ENCODE assay signal across 12 cellular contexts in genomic region chr1:53062731-53063591, GRCh38. TPM values are rescaled to one million over a fixed set of nuclear protein-coding genes. Genes with fewer than 3 reads are reported as not detected.
DNase-seq lines count a peak whose midpoint lies in the region; ATAC-seq, FAIRE-seq and TF ChIP-seq lines count a peak whose summit lies in the region.
"Had no signal": no experiment of that assay in that cellular context is flagged by ENCODE, and none has a peak within 500 bp of the region (broad histone marks: within the 10 kb centered on the region; RNA-seq: fewer than 3 reads in every experiment).

No MANE protein-coding gene starts in this region.

- FAIRE-seq in astrocyte (lab: Jason Lieb, UNC), result no peak
- FAIRE-seq: GM18507 had no signal

- no peaks in the 10 kb centered on the region for H3K9me3 Mint-ChIP-seq in astrocyte (ENCODE audit: unreplicated experiment)
- H3K9me3 Mint-ChIP-seq: dendritic cell treated with granulocyte-macrophage colony-stimulating factor and Interleukin-4, amounts not matched to agents 40 ng/mL and 50 ng/mL, for 4 days had no signal

- intact Hi-C loops in sciatic nerve (cut with DNase I), result no loop called here

- H3K27ac ChIP-seq in astrocyte (ENCODE audit: low read depth, low read length), result no peak overlapping the region
- H3K27ac ChIP-seq: HL-60 had no signal

- peak; percentile 19 for DNase-seq in EH (ENCODE audit: low read depth)
- no peak for DNase-seq in astrocyte (ENCODE audit: low read depth)
- DNase-seq in sciatic nerve (ENCODE audit: low spot score), result no peak
- no peak for DNase-seq in OCI-M1 (lab: John Stamatoyannopoulos, UW)
- DNase-seq in NCI-H2196 (lab: John Stamatoyannopoulos, UW; ENCODE audit: unreplicated experiment), result no peak
- DNase-seq in SHP77 (lab: John Stamatoyannopoulos, UW), result no peak
- no peak for DNase-seq in NCI-H2107 (lab: John Stamatoyannopoulos, UW)
- DNase-seq: SIG-M5 had no signal

- TF ChIP-seq CTCF in astrocyte (IDR thresholded peaks at IDR 0.05; ENCODE audit: insufficient read depth, low read depth, low read length), result no peak

- no peaks in the 10 kb centered on the region for H4K20me1 ChIP-seq in astrocyte (ENCODE audit: insufficient read depth, low read length)

- H3K9me3 ChIP-seq in astrocyte (ENCODE audit: insufficient read depth, low read depth, low read length), result no peaks in the 10 kb centered on the region

- H3K27me3 ChIP-seq in astrocyte (ENCODE audit: insufficient read depth, low read length), result peaks cover 26% of the 10 kb centered on the region

- peak overlapping the region; percentile 55 for H3K9ac ChIP-seq in astrocyte (ENCODE audit: low read length)

- no peaks in the 10 kb centered on the region for H3K79me2 ChIP-seq in astrocyte (ENCODE audit: insufficient read depth, low read length)

- peak overlapping the region; percentile 89 for H3K4me2 ChIP-seq in astrocyte (ENCODE audit: low read length)

- H3K36me3 ChIP-seq in astrocyte (ENCODE audit: insufficient read depth, low read length), result no peaks in the 10 kb centered on the region

- H3K4me1 Mint-ChIP-seq in astrocyte (ENCODE audit: low read depth, unreplicated experiment), result no peaks in the 10 kb centered on the region

- peak overlapping the region; percentile 57 for H2AFZ ChIP-seq in astrocyte (ENCODE audit: low read depth, low read length)

- peak overlapping the region; percentile 71 for H3K4me3 Mint-ChIP-seq in astrocyte (ENCODE audit: unreplicated experiment)
- H3K4me3 Mint-ChIP-seq: dendritic cell treated with granulocyte-macrophage colony-stimulating factor and Interleukin-4, amounts not matched to agents 40 ng/mL and 50 ng/mL, for 4 days had no signal

- H3K36me3 Mint-ChIP-seq in astrocyte (ENCODE audit: low read depth, unreplicated experiment), result no peaks in the 10 kb centered on the region

- peak; percentile 0 for ATAC-seq in sciatic nerve

- H3K4me3 ChIP-seq in astrocyte (ENCODE audit: insufficient read depth, low read depth, low read length), result peak overlapping the region; percentile 52
- H3K4me3 ChIP-seq in iPS-11a (ENCODE audit: low read depth, low read length), result peak overlapping the region; percentile 35

- peaks cover 7% of the 10 kb centered on the region for H3K4me1 ChIP-seq in astrocyte (ENCODE audit: insufficient read depth, low read length)

- peaks cover 70% of the 10 kb centered on the region for H3K27me3 Mint-ChIP-seq in astrocyte (ENCODE audit: low read depth, unreplicated experiment)

- no peak overlapping the region for H3K27ac Mint-ChIP-seq in astrocyte (ENCODE audit: unreplicated experiment)
- H3K27ac Mint-ChIP-seq: dendritic cell treated with granulocyte-macrophage colony-stimulating factor and Interleukin-4, amounts not matched to agents 40 ng/mL and 50 ng/mL, for 4 days had no signal

RNA-seq across cellular contexts. Expression of gene PODN, which starts 0.9 kb away (rescaled TPM):
- 1.9 and 2.6 TPM in 2 replicates for total RNA-seq in astrocyte
- total RNA-seq in sciatic nerve, result 222 TPM

Comparison
In these comparisons a context has a peak if more than half of its experiments do, and no peak if none do; other contexts are left out.
1. RNA of gene PODN, which starts 0.9 kb away (total RNA-seq): 222 TPM in sciatic nerve (single experiment); 1.9 to 2.6 TPM in astrocyte; every median in the first group is over 10 times any median in the second.